ENCODE assay signal across 8 cellular contexts in the genomic region with DNA sequence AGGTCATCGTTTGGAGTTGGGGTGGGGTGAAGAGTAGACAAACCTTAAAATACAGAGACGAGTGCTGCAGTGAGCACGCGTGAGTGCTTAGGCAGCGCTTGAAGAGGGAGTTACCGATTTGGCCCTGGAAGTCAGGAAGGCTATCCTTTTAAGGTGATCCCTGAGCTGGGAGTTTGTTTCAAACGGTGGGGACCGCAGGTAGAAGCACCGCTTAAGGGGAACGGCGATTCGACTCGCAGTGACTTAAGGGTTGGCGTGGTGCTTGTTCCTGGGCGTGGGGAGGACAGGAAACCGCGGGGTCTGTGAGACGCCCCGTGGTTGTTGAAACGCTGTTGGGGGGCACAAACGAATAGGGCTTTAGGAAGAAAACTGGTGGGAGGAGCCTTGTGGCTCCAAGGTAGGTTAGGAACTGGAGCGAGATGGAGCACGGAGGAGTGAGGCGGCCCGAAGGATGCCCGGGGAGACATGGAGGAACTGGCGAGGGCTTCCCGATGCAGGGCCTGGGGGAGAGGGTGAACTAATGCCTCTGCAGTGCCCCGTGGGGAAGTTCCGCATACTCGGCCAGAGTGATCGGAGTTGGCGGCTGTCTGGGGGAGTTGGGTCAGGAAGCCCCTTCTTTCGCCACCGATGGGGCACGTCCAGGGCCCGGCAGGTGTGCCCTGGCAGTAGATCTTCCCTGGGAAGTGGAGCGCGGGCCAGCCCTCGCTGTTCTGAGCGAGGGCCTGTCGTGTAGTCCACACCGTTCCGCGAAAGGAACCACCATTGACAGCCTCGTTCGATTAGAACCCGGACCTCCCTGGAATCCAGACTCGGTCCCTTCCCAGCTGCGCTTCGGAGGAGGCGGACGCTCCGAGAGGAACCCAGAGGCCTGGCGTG. TPM values are rescaled to one million over a fixed set of nuclear protein-coding genes. Genes with fewer than 3 reads are reported as not detected.
A peak's percentile ranks its signal among the peaks of the same experiment; 100 is the strongest.
DNase-seq lines count a peak whose midpoint lies in the region; ATAC-seq, FAIRE-seq and TF ChIP-seq lines count a peak whose summit lies in the region.

No MANE protein-coding gene starts in this region.

- peak overlapping the region; percentile 72 for H3K4me3 ChIP-seq in BLaER1
- H3K4me3 ChIP-seq in endothelial cell of umbilical vein (replicated peaks in 1 of 3; ENCODE audit: insufficient read depth in 1 of 3, low read depth in 1 of 3, low read length in 3 of 3), result peak overlapping the region; percentile 29 to 49 (median 46)
- H3K4me3 ChIP-seq in muscle layer of duodenum (ENCODE audit: low read depth in 1 of 2, low read length in 2 of 2), result peak overlapping the region; percentile 58 to 63
- peak overlapping the region; percentile 57 for H3K4me3 ChIP-seq in upper lobe of right lung

- H4K20me1 ChIP-seq in BLaER1 (peaks cover 29% of the 10 kb centered on the region), endothelial cell of umbilical vein (replicated peaks; ENCODE audit: control insufficient read depth, extremely low read depth, insufficient read depth, low read length) (peaks cover 4% of the 10 kb centered on the region)

- no peak for TF ChIP-seq POLR2A in endothelial cell of umbilical vein (IDR thresholded peaks at IDR 0.05; ENCODE audit: low read depth, low read length)

- H3K36me3 ChIP-seq in BLaER1, result no peaks in the 10 kb centered on the region
- H3K36me3 ChIP-seq in endothelial cell of umbilical vein (ENCODE audit: control insufficient read depth in 2 of 2, extremely low read depth in 1 of 2, insufficient read depth in 2 of 2, low read length in 2 of 2), result no peaks in the 10 kb centered on the region
- H3K36me3 ChIP-seq in muscle layer of duodenum (ENCODE audit: control insufficient read depth in 1 of 2, insufficient read depth in 2 of 2, low read length in 2 of 2), result no peaks in the 10 kb centered on the region
- H3K36me3 ChIP-seq in upper lobe of right lung, result no peaks in the 10 kb centered on the region

- peak; percentile 19 for DNase-seq in activated CD4-positive, alpha-beta T cell treated with anti-CD3 and anti-CD28 coated beads for 48 hours
- DNase-seq in endothelial cell of umbilical vein (ENCODE audit: low read depth, low spot score) (peak; percentile 22), upper lobe of right lung (no peak), NCI-H2171 (lab: John Stamatoyannopoulos, UW) (no peak)

- CTCF ChIA-PET in endothelial cell of umbilical vein (lab: Charles Lee), result interaction anchor here (0.6 to 3.2 kb wide), 14 partner anchors 11 to 548 kb away, joined by 3 to 26 read pairs (median 3); no protein-coding TSS in a partner anchor

- dilution Hi-C loops in endothelial cell of umbilical vein (cut with MboI; ENCODE audit: extremely low pct_ligation_motif_present, low sequenced_read_pairs), result no loop called here

- H3K79me2 ChIP-seq in endothelial cell of umbilical vein (ENCODE audit: control insufficient read depth, insufficient read depth, low read length), result peaks cover 28% of the 10 kb centered on the region

- TF ChIP-seq CTCF in endothelial cell of umbilical vein (IDR thresholded peaks at IDR 0.05; ENCODE audit: extremely low read depth in 1 of 2, insufficient read depth in 1 of 2, low read depth in 1 of 2, low read length in 2 of 2) (no peak), upper lobe of right lung (IDR thresholded peaks at IDR 0.05) (no peak)

- peak overlapping the region; percentile 88 for H3K4me2 ChIP-seq in BLaER1
- H3K4me2 ChIP-seq in endothelial cell of umbilical vein (ENCODE audit: insufficient read depth, low read length), result peak overlapping the region; percentile 63

- intact Hi-C loops in endothelial cell of umbilical vein (cut with micrococcal nuclease) (loop anchor here (1.0 kb wide), 2 partner anchors 128 to 462 kb away; no protein-coding TSS in a partner anchor), upper lobe of right lung (cut with DNase I) (no loop called here)

- H3K4me1 ChIP-seq in BLaER1, result peaks cover 31% of the 10 kb centered on the region
- H3K4me1 ChIP-seq in endothelial cell of umbilical vein (ENCODE audit: control insufficient read depth, extremely low read depth, insufficient read depth, low read length), result peaks cover 12% of the 10 kb centered on the region
- H3K4me1 ChIP-seq in muscle layer of duodenum (ENCODE audit: control insufficient read depth in 1 of 2, insufficient read depth in 2 of 2, low read length in 2 of 2), result peaks cover 0 to 7% of the 10 kb centered on the region in 2 donors
- H3K4me1 ChIP-seq in upper lobe of right lung, result peaks cover 18% of the 10 kb centered on the region

- peak; percentile 15 for FAIRE-seq in endothelial cell of umbilical vein (lab: Jason Lieb, UNC)

- POLR2A ChIA-PET in endothelial cell of umbilical vein (lab: Charles Lee), result interaction anchor here (0.6 kb wide), 1 partner anchor 461 kb away, joined by 3 read pairs; no protein-coding TSS in a partner anchor

- no peaks in the 10 kb centered on the region for H3K9me1 ChIP-seq in endothelial cell of umbilical vein (replicated peaks; ENCODE audit: control insufficient read depth, extremely low read depth, insufficient read depth, low read length)

- H2AFZ ChIP-seq in endothelial cell of umbilical vein (ENCODE audit: low read depth, low read length), result peak overlapping the region; percentile 91

- ATAC-seq in HG03045 (IDR thresholded peaks at IDR 0.05; ENCODE audit: unreplicated experiment) (peak; percentile 0), upper lobe of right lung (peak; percentile 6), GM21825 (IDR thresholded peaks at IDR 0.05; ENCODE audit: unreplicated experiment) (no peak)

- H3K27me3 ChIP-seq in BLaER1, result no peaks in the 10 kb centered on the region
- peaks cover 30 to 33% of the 10 kb centered on the region in 2 experiments for H3K27me3 ChIP-seq in endothelial cell of umbilical vein (ENCODE audit: control insufficient read depth in 2 of 2, insufficient read depth in 2 of 2, low read length in 2 of 2)
- H3K27me3 ChIP-seq in muscle layer of duodenum (ENCODE audit: low read depth, low read length), result no peaks in the 10 kb centered on the region
- H3K27me3 ChIP-seq in upper lobe of right lung, result no peaks in the 10 kb centered on the region

- H3K9ac ChIP-seq in BLaER1 (peak overlapping the region; percentile 80), endothelial cell of umbilical vein (replicated peaks; ENCODE audit: extremely low read depth, insufficient read depth, low read length) (peak overlapping the region; percentile 38)

- H3K27ac ChIP-seq in BLaER1 (peak overlapping the region; percentile 76), endothelial cell of umbilical vein (ENCODE audit: insufficient read depth, low read depth, low read length) (no peak overlapping the region), muscle layer of duodenum (ENCODE audit: low read length) (no peak overlapping the region), upper lobe of right lung (peak overlapping the region; percentile 58)

- H3K9me3 ChIP-seq in BLaER1 (peaks cover 9% of the 10 kb centered on the region), endothelial cell of umbilical vein (replicated peaks; ENCODE audit: control insufficient read depth, insufficient read depth, low read length) (no peaks in the 10 kb centered on the region), muscle layer of duodenum (ENCODE audit: control insufficient read depth in 1 of 2, low read length in 2 of 2) (no peaks in the 10 kb centered on the region), upper lobe of right lung (no peaks in the 10 kb centered on the region)

- BruUV-seq in endothelial cell of umbilical vein (replicated peaks; lab: Mats Ljungman, UMichigan), result TSS peak; percentile 67

TF ChIP-seq in endothelial cell of umbilical vein, 7 proteins besides CTCF, POLR2A, EP300 and RAD21:
- peak; percentile 72 for TF ChIP-seq EZH2 (IDR thresholded peaks at IDR 0.05; ENCODE audit: borderline replicate concordance, low read depth, low read length, severe bottlenecking)
- TF ChIP-seq MYC (IDR thresholded peaks at IDR 0.05; ENCODE audit: low read depth, low read length), result no peak

RNA-seq across cellular contexts. Expression of a gene that starts 1.3 kb away (rescaled TPM):
- total RNA-seq in endothelial cell of umbilical vein (34.1 and 35.6 TPM in 2 replicates), upper lobe of right lung (40.8 TPM)
- polyA plus RNA-seq in endothelial cell of umbilical vein, result 7.5 and 10.2 TPM in 2 replicates
- 15.3 and 16.9 TPM in 2 replicates for polyA plus RNA-seq in endothelial cell of umbilical vein (2011; cell fraction: cytosol; rRNA removed)
- 34.9 and 42.1 TPM in 2 replicates for polyA plus RNA-seq in endothelial cell of umbilical vein (2011; cell fraction: nucleus; rRNA removed)
- polyA plus RNA-seq in endothelial cell of umbilical vein (2012), result 14.3 and 16.9 TPM in 2 replicates
- polyA minus RNA-seq in endothelial cell of umbilical vein, result 20.6 and 23.5 TPM in 2 replicates
- polyA minus RNA-seq in endothelial cell of umbilical vein (2011; cell fraction: cytosol; rRNA and poly(A)+ RNA removed), result 29.9 TPM
- 33.1 and 43.9 TPM in 2 replicates for polyA minus RNA-seq in endothelial cell of umbilical vein (2011; cell fraction: nucleus; rRNA and poly(A)+ RNA removed)

Comparison
In these comparisons a context has a peak if more than half of its experiments do, and no peak if none do; other contexts are left out.
1. H3K27ac ChIP-seq: peak in BLaER1 (single experiment) and upper lobe of right lung (single experiment); none in endothelial cell of umbilical vein (single experiment) and muscle layer of duodenum (single experiment).
2. DNase-seq: peak in activated CD4-positive, alpha-beta T cell treated with anti-CD3 and anti-CD28 coated beads for 48 hours (single experiment) and endothelial cell of umbilical vein (single experiment); none in upper lobe of right lung (single experiment) and NCI-H2171 (single experiment).
3. Peak in every context shown above with its lines, with median percentiles within 50 percentile points of each other: H3K4me3 ChIP-seq.